2 cellular contexts compared by ENCODE assay signal in genomic region chr10:45454859-45455258, GRCh38.
TF ChIP-seq lines count a peak whose summit lies in the region.

No MANE protein-coding gene starts in this region.

TF ChIP-seq in GM23338, 12 proteins besides CTCF, POLR2A, EP300 and RAD21:
- TF ChIP-seq ETS1 (IDR thresholded peaks at IDR 0.05), result no peak
- no peak for TF ChIP-seq REST (IDR thresholded peaks at IDR 0.05; ENCODE audit: unreplicated experiment)
- TF ChIP-seq ZNF331 (CRISPR knock-in tag; IDR thresholded peaks at IDR 0.05; ENCODE audit: low read depth), result no peak
- no peak for TF ChIP-seq ZNF462 (CRISPR knock-in tag; IDR thresholded peaks at IDR 0.05)
- TF ChIP-seq STAT1 (IDR thresholded peaks at IDR 0.05; ENCODE audit: unreplicated experiment), result no peak
- TF ChIP-seq EZH2phosphoT487 (IDR thresholded peaks at IDR 0.05; ENCODE audit: unreplicated experiment), result no peak
- TF ChIP-seq EZH2 (IDR thresholded peaks at IDR 0.05; ENCODE audit: low read depth, unreplicated experiment), result no peak
- no peak for TF ChIP-seq POLR2AphosphoS5 (IDR thresholded peaks at IDR 0.05; ENCODE audit: low read depth)
TF ChIP-seq in GM23338: peak in this region for 0.

TF ChIP-seq in GM12891, 5 proteins besides CTCF, POLR2A, EP300 and RAD21 (continued from another document):
- TF ChIP-seq PAX5 (IDR thresholded peaks at IDR 0.05; ENCODE audit: insufficient read depth, low read length, severe bottlenecking) (no peak), POU2F2 (IDR thresholded peaks at IDR 0.05; ENCODE audit: low read depth, low read length) (no peak), POLR2AphosphoS5 (IDR thresholded peaks at IDR 0.05; ENCODE audit: low read depth, low read length) (no peak)
